ENCODE assay signal across 28 cellular contexts in genomic region chr15:63349621-63350020, GRCh38. TPM values are rescaled to one million over a fixed set of nuclear protein-coding genes. Genes with fewer than 3 reads are reported as not detected.
DNase-seq lines count a peak whose midpoint lies in the region; ATAC-seq, FAIRE-seq and TF ChIP-seq lines count a peak whose summit lies in the region.
"Had no signal": no experiment of that assay in that cellular context is flagged by ENCODE, and none has a peak within 500 bp of the region (broad histone marks: within the 10 kb centered on the region; RNA-seq: fewer than 3 reads in every experiment).

No MANE protein-coding gene starts in this region.

- no peak for FAIRE-seq in pancreas (lab: Jason Lieb, UNC)
- FAIRE-seq: A549, GM12891, HTR-8/SVneo, urothelium cell line had no signal

- no peak for ATAC-seq in heart right ventricle
- no peak for ATAC-seq in Right ventricle myocardium superior (ENCODE audit: poor library complexity)
- peak; percentile 42 to 66 (median 52) for ATAC-seq in pancreas
- ATAC-seq in left lung, result no peak
- no peak for ATAC-seq in HG02763 (IDR thresholded peaks at IDR 0.05; ENCODE audit: unreplicated experiment)
- ATAC-seq: CD8-positive, alpha-beta T cell; HCT116; left lobe of liver; Panc1; T-cell had no signal

- H3K27ac ChIP-seq in heart right ventricle (peak overlapping the region in 6 of 10 donors; percentile 17 to 70 (median 40)), epithelial cell of prostate (peak overlapping the region; percentile 95), pancreas (peak overlapping the region; percentile 50 to 78 (median 71)), vagina (peak overlapping the region; percentile 73), left lung (no peak overlapping the region)
- H3K27ac ChIP-seq: KMS-11, SJCRH30 had no signal

- intact Hi-C loops in heart right ventricle (cut with DNase I), result no loop called here
- intact Hi-C loops in Right ventricle myocardium superior (cut with DNase I), result no loop called here
- intact Hi-C loops in pancreas (cut with DNase I), result no loop called here
- intact Hi-C loops in vagina (cut with DNase I), result no loop called here
- intact Hi-C loops in left lung (cut with DNase I), result no loop called here

- H3K9me3 ChIP-seq in heart right ventricle (no peaks in the 10 kb centered on the region), pancreas (no peaks in the 10 kb centered on the region), vagina (no peaks in the 10 kb centered on the region), left lung (no peaks in the 10 kb centered on the region)
- H3K9me3 ChIP-seq: A549, SJCRH30, spleen had no signal

- H3K4me1 ChIP-seq in heart right ventricle (peaks cover 7 to 51% (median 28%) of the 10 kb centered on the region in 9 donors), pancreas (peaks cover 32 to 54% (median 51%) of the 10 kb centered on the region in 3 donors), vagina (peaks cover 66% of the 10 kb centered on the region), left lung (peaks cover 3 to 6% of the 10 kb centered on the region in 2 donors)

- no peak for TF ChIP-seq POLR2A in vagina (IDR thresholded peaks at IDR 0.05)

- TF ChIP-seq CTCF in heart right ventricle (IDR thresholded peaks at IDR 0.05), result no peak
- TF ChIP-seq CTCF in pancreas (IDR thresholded peaks at IDR 0.05), result no peak
- no peak for TF ChIP-seq CTCF in vagina (IDR thresholded peaks at IDR 0.05)
- no peak for TF ChIP-seq CTCF in left lung (IDR thresholded peaks at IDR 0.05)

- H3K4me3 ChIP-seq in heart right ventricle (no peak overlapping the region), pancreas (no peak overlapping the region), vagina (no peak overlapping the region), left lung (no peak overlapping the region)
- H3K4me3 ChIP-seq: A549, SJCRH30, spleen had no signal

- H3K27me3 ChIP-seq in heart right ventricle (no peaks in the 10 kb centered on the region), pancreas (no peaks in the 10 kb centered on the region), vagina (no peaks in the 10 kb centered on the region), left lung (no peaks in the 10 kb centered on the region)
- H3K27me3 ChIP-seq: SJCRH30, spleen had no signal

- no peaks in the 10 kb centered on the region for H3K36me3 ChIP-seq in heart right ventricle
- H3K36me3 ChIP-seq in pancreas, result no peaks in the 10 kb centered on the region
- H3K36me3 ChIP-seq in vagina, result no peaks in the 10 kb centered on the region
- no peaks in the 10 kb centered on the region for H3K36me3 ChIP-seq in left lung
- H3K36me3 ChIP-seq: SJCRH30, spleen had no signal

- DNase-seq in heart right ventricle (no peak), Right ventricle myocardium superior (no peak), epithelial cell of prostate (ENCODE audit: low read depth, low spot score) (no peak), pancreas (peak in 4 of 6 donors; percentile 60 to 72 (median 66)), vagina (ENCODE audit: extremely low spot score in 2 of 2) (no peak), left lung (no peak)
- DNase-seq in activated CD4-positive, alpha-beta T cell treated with anti-CD3 and anti-CD28 coated beads for 4 hours, result no peak
- DNase-seq: activated CD4-positive, alpha-beta T cell treated with anti-CD3 and anti-CD28 coated beads, Interleukin-2, amount 50 U/mL, for 4 hours; activated CD4-positive, CD25-positive, alpha-beta regulatory T cell; CD8-positive, alpha-beta T cell; DMS 273 treated with DMSO at 0.1 percent for 48 hours; naive B cell; NCI-H1417 treated with DMSO at 0.1 percent for 48 hours; NCI-H2081; NCI-H2227 treated with DMSO at 0.1 percent for 48 hours; NCI-H69; SJCRH30; spleen; T-cell had no signal

- WGBS in heart right ventricle, 2 donors, result 89 to 90% methylated on average over 5 of the region's 5 CpGs
- WGBS in pancreas, 2 donors, result 41 to 43% methylated on average over 5 of the region's 5 CpGs

RNA-seq across cellular contexts. Expression of gene CA12, which starts 32.0 kb away (rescaled TPM):
- total RNA-seq in heart right ventricle (1 to 10 TPM in 1 of 10 donors, under 1 TPM in 8, not detected in 1; 0.11 to 1.3 (median 0.15) TPM), Right ventricle myocardium superior (0.27 TPM), pancreas (10 to 100 TPM; 10.2 to 49.6 (median 28.6) TPM), vagina (89.6 TPM), left lung (10 to 100 TPM; 12.2 to 20.5 TPM)
- polyA plus RNA-seq in heart right ventricle (under 1 TPM; 0.07 to 0.67 TPM), pancreas (10 to 100 TPM in 1 of 2 donors, 1 to 10 TPM in 1; 7.5 to 21.0 TPM)
- total RNA-seq: CD8-positive, alpha-beta T cell had no signal

Comparison
In these comparisons a context has a peak if more than half of its experiments do, and no peak if none do; other contexts are left out.
1. ATAC-seq: peak in pancreas (4 of 4); none in heart right ventricle (0 of 8), Right ventricle myocardium superior (single experiment), left lung (single experiment) and HG02763 (single experiment).
2. DNase-seq: peak in pancreas (4 of 6); none in heart right ventricle (0 of 2), Right ventricle myocardium superior (single experiment), epithelial cell of prostate (single experiment), vagina (0 of 2), left lung (0 of 2) and activated CD4-positive, alpha-beta T cell treated with anti-CD3 and anti-CD28 coated beads for 4 hours (0 of 2).
3. H3K27ac ChIP-seq: peak in heart right ventricle (6 of 10), epithelial cell of prostate (single experiment), pancreas (4 of 4) and vagina (single experiment); none in left lung (0 of 2).